In genomic region chr15:75024102-75024636, GRCh38 we compare ENCODE assay signal across 8 cellular contexts. TPM values are rescaled to one million over a fixed set of nuclear protein-coding genes. Genes with fewer than 3 reads are reported as not detected.
A peak's percentile ranks its signal among the peaks of the same experiment; 100 is the strongest.
DNase-seq lines count a peak whose midpoint lies in the region; ATAC-seq, FAIRE-seq and TF ChIP-seq lines count a peak whose summit lies in the region.

No MANE protein-coding gene starts in this region.

- no peak for TF ChIP-seq CTCF in uterus (IDR thresholded peaks at IDR 0.05)

- H3K36me3 Mint-ChIP-seq in memory B cell: peaks cover 2% of the 10 kb centered on the region

- H3K27ac ChIP-seq in uterus: peak overlapping the region; percentile 89 to 91

- no peaks in the 10 kb centered on the region for H3K9me3 Mint-ChIP-seq in memory B cell

- peaks cover 6% of the 10 kb centered on the region for H3K27me3 Mint-ChIP-seq in memory B cell

- peak overlapping the region; percentile 92 for H3K27ac Mint-ChIP-seq in memory B cell

- peaks cover 0 to 6% of the 10 kb centered on the region in 2 donors for H3K4me1 ChIP-seq in uterus

- intact Hi-C loops in uterus (cut with DNase I; ENCODE audit: low total_unique reads): no loop called here

- ATAC-seq in memory B cell (ENCODE audit: low read depth) (no peak), HG03457 (IDR thresholded peaks at IDR 0.05; ENCODE audit: unreplicated experiment) (no peak)

- peak; percentile 74 to 80 for DNase-seq in AML-193 (lab: John Stamatoyannopoulos, UW)
- DNase-seq in GM12892 (ENCODE audit: insufficient read length): no peak
- peak; percentile 60 for DNase-seq in RKO (ENCODE audit: low spot score)
- peak; percentile 56 for DNase-seq in dermis blood vessel endothelial cell
- no peak for DNase-seq in memory B cell (ENCODE audit: low spot score in 2 of 2)
- DNase-seq in uterus: no peak
- DNase-seq in NCI-H1048 (lab: John Stamatoyannopoulos, UW): no peak

- peak overlapping the region; percentile 86 to 88 for H3K4me3 ChIP-seq in uterus

- no peak for TF ChIP-seq POLR2A in GM12892 (IDR thresholded peaks at IDR 0.05; ENCODE audit: low read depth, low read length)
- TF ChIP-seq POLR2A in uterus (IDR thresholded peaks at IDR 0.05): no peak

- no peaks in the 10 kb centered on the region for H3K27me3 ChIP-seq in uterus

- no peaks in the 10 kb centered on the region for H3K36me3 ChIP-seq in uterus

- H3K4me3 Mint-ChIP-seq in memory B cell: peak overlapping the region; percentile 96

- H3K4me1 Mint-ChIP-seq in memory B cell: peaks cover 9% of the 10 kb centered on the region

- no peaks in the 10 kb centered on the region for H3K9me3 ChIP-seq in uterus

- FAIRE-seq in GM12892 (lab: Jason Lieb, UNC): peak; percentile 5

RNA-seq across cellular contexts. Expression of gene PPCDC, which starts 0.8 kb away (rescaled TPM):
- 18.0 TPM for polyA plus RNA-seq in GM12892 (2012; ENCODE audit: missing spikeins)
- 14.0 and 14.5 TPM in 2 replicates for total RNA-seq in dermis blood vessel endothelial cell
- total RNA-seq in uterus: 10 to 100 TPM in 2 of 4 donors, 1 to 10 TPM in 2; 1.2 to 22.8 (median 6.9) TPM

RNA-seq across cellular contexts. Expression of gene SCAMP5, which starts 28.8 kb away (rescaled TPM):
- polyA plus RNA-seq in GM12892 (2012; ENCODE audit: missing spikeins): 4.0 TPM
- total RNA-seq in dermis blood vessel endothelial cell: 9.5 and 11.6 TPM in 2 replicates
- 1 to 10 TPM in 3 of 4 donors, under 1 TPM in 1; 0.29 to 6.6 (median 1.9) TPM for total RNA-seq in uterus

Comparison
In these comparisons a context has a peak if more than half of its experiments do, and no peak if none do; other contexts are left out.
1. DNase-seq: peak in AML-193 (2 of 2), RKO (single experiment) and dermis blood vessel endothelial cell (single experiment); none in GM12892 (single experiment), memory B cell (0 of 2), uterus (0 of 2) and NCI-H1048 (single experiment).